Comparison of ENCODE assay signal across 8 cellular contexts in genomic region chr1:225813250-225813964, GRCh38. TPM values are rescaled to one million over a fixed set of nuclear protein-coding genes. Genes with fewer than 3 reads are reported as not detected.
DNase-seq lines count a peak whose midpoint lies in the region; ATAC-seq and TF ChIP-seq lines count a peak whose summit lies in the region.

No MANE protein-coding gene starts in this region.

- CTCF ChIA-PET in Caco-2 (lab: Charles Lee): interaction anchor here (0.6 to 1.8 kb wide), 7 partner anchors 12 to 372 kb away, joined by 3 to 23 read pairs (median 5); partner anchors contain the start of genes SRP9 and TMEM63A
- CTCF ChIA-PET in activated CD4-positive, alpha-beta memory T cell treated with anti-CD3 and anti-CD28 coated beads for 36 hours (lab: Charles Lee): interaction anchor here (0.5 to 1.6 kb wide), 2 partner anchors 325 to 339 kb away, joined by 3 to 4 read pairs; no protein-coding TSS in a partner anchor

- H3K9me3 Mint-ChIP-seq in Caco-2 (ENCODE audit: unreplicated experiment): no peaks in the 10 kb centered on the region
- no peaks in the 10 kb centered on the region for H3K9me3 Mint-ChIP-seq in activated CD4-positive, alpha-beta memory T cell treated with anti-CD3 and anti-CD28 coated beads for 36 hours

- H3K27ac ChIP-seq in coronary artery (peak overlapping the region; percentile 50 to 93), mucosa of rectum (ENCODE audit: low read depth in 2 of 2, low read length in 2 of 2) (peak overlapping the region; percentile 86 to 88)

- TF ChIP-seq CTCF in Caco-2 (IDR thresholded peaks at IDR 0.05; ENCODE audit: insufficient read depth in 1 of 2, low read depth in 1 of 2, low read length in 1 of 2, severe bottlenecking in 1 of 2, unreplicated experiment in 1 of 2): no peak
- TF ChIP-seq CTCF in coronary artery (IDR thresholded peaks at IDR 0.05): no peak

- POLR2A ChIA-PET in Caco-2 (lab: Charles Lee): interaction anchor here (0.9 to 1.9 kb wide), 5 partner anchors 36 to 395 kb away, joined by 3 to 23 read pairs (median 7); partner anchors contain the start of genes H3-3A, PYCR2, SRP9 and TMEM63A
- POLR2A ChIA-PET in activated CD4-positive, alpha-beta memory T cell treated with anti-CD3 and anti-CD28 coated beads for 36 hours (lab: Charles Lee): no interaction called here

- H3K4me1 ChIP-seq in Caco-2 (peaks cover 33% of the 10 kb centered on the region), mucosa of rectum (ENCODE audit: control insufficient read depth in 2 of 2, insufficient read depth in 2 of 2, low read length in 2 of 2) (peaks cover 53 to 55% of the 10 kb centered on the region in 2 donors)

- peak overlapping the region; percentile 81 for H3K27ac Mint-ChIP-seq in Caco-2 (ENCODE audit: unreplicated experiment)
- no peak overlapping the region for H3K27ac Mint-ChIP-seq in activated CD4-positive, alpha-beta memory T cell treated with anti-CD3 and anti-CD28 coated beads for 36 hours

- intact Hi-C loops in Caco-2 (cut with micrococcal nuclease; ENCODE audit: unreplicated experiment): loop anchor here (1.0 to 2.0 kb wide), 3 partner anchors 33 to 68 kb away; partner anchors contain the start of gene SRP9
- intact Hi-C loops in activated CD4-positive, alpha-beta memory T cell treated with anti-CD3 and anti-CD28 coated beads for 36 hours (cut with micrococcal nuclease): no loop called here

- H3K9me3 ChIP-seq in Caco-2 (no peaks in the 10 kb centered on the region), mucosa of rectum (ENCODE audit: control insufficient read depth in 2 of 2, low read length in 2 of 2) (no peaks in the 10 kb centered on the region)

- H3K9ac ChIP-seq in mucosa of rectum (ENCODE audit: low read depth in 1 of 2, low read length in 2 of 2): peak overlapping the region; percentile 20 to 26

- H3K36me3 ChIP-seq in Caco-2 (ENCODE audit: control insufficient read depth, insufficient read depth, low read length) (no peaks in the 10 kb centered on the region), mucosa of rectum (ENCODE audit: control insufficient read depth in 2 of 2, insufficient read depth in 2 of 2, low read length in 2 of 2) (no peaks in the 10 kb centered on the region)

- H3K4me1 Mint-ChIP-seq in Caco-2 (ENCODE audit: low read depth, unreplicated experiment): peaks cover 27% of the 10 kb centered on the region
- peaks cover 11% of the 10 kb centered on the region for H3K4me1 Mint-ChIP-seq in activated CD4-positive, alpha-beta memory T cell treated with anti-CD3 and anti-CD28 coated beads for 36 hours (ENCODE audit: low read depth)

- H3K27me3 ChIP-seq in Caco-2 (replicated peaks; ENCODE audit: control insufficient read depth, insufficient read depth, low read length): no peaks in the 10 kb centered on the region
- H3K27me3 ChIP-seq in mucosa of rectum (ENCODE audit: control insufficient read depth in 2 of 2, insufficient read depth in 2 of 2, low read length in 2 of 2): no peaks in the 10 kb centered on the region

- peaks cover 24% of the 10 kb centered on the region for H3K36me3 Mint-ChIP-seq in Caco-2 (ENCODE audit: insufficient read depth, unreplicated experiment)
- H3K36me3 Mint-ChIP-seq in activated CD4-positive, alpha-beta memory T cell treated with anti-CD3 and anti-CD28 coated beads for 36 hours: no peaks in the 10 kb centered on the region

- no TSS peak for BruUV-seq in Caco-2 (replicated peaks; lab: Mats Ljungman, UMichigan)

- H3K27me3 Mint-ChIP-seq in Caco-2 (ENCODE audit: insufficient read depth, unreplicated experiment): no peaks in the 10 kb centered on the region
- peaks cover 2% of the 10 kb centered on the region for H3K27me3 Mint-ChIP-seq in activated CD4-positive, alpha-beta memory T cell treated with anti-CD3 and anti-CD28 coated beads for 36 hours

- H3K4me3 Mint-ChIP-seq in Caco-2 (ENCODE audit: unreplicated experiment): peak overlapping the region; percentile 64
- no peak overlapping the region for H3K4me3 Mint-ChIP-seq in activated CD4-positive, alpha-beta memory T cell treated with anti-CD3 and anti-CD28 coated beads for 36 hours

- no peak for ATAC-seq in HG03342 (IDR thresholded peaks at IDR 0.05; ENCODE audit: unreplicated experiment)

- peak; percentile 94 to 97 for DNase-seq in Caco-2
- DNase-seq in NCI-H2196 (lab: John Stamatoyannopoulos, UW; ENCODE audit: unreplicated experiment): peak; percentile 67
- peak; percentile 78 for DNase-seq in coronary artery (ENCODE audit: low spot score)
- DNase-seq in EL: no peak
- DNase-seq in activated CD4-positive, alpha-beta memory T cell treated with anti-CD3 and anti-CD28 coated beads for 36 hours: no peak
- DNase-seq in NCI-H128 (lab: John Stamatoyannopoulos, UW; ENCODE audit: unreplicated experiment): no peak

- no peak overlapping the region for H3K4me3 ChIP-seq in Caco-2 (ENCODE audit: low read depth, low read length)
- peak overlapping the region; percentile 16 for H3K4me3 ChIP-seq in coronary artery
- peak overlapping the region; percentile 36 to 54 for H3K4me3 ChIP-seq in mucosa of rectum (ENCODE audit: low read length in 2 of 2)

RNA-seq across cellular contexts. Expression of gene EPHX1, which starts 3.5 kb away (rescaled TPM):
- 73.7 and 88.5 TPM in 2 replicates for total RNA-seq in Caco-2 (2022)
- 1 to 10 TPM; 2.6 to 2.8 TPM for total RNA-seq in activated CD4-positive, alpha-beta memory T cell treated with anti-CD3 and anti-CD28 coated beads for 36 hours

RNA-seq across cellular contexts. Expression of gene SRP9, which starts 35.8 kb away (rescaled TPM):
- 261 and 276 TPM in 2 replicates for total RNA-seq in Caco-2 (2022)
- total RNA-seq in activated CD4-positive, alpha-beta memory T cell treated with anti-CD3 and anti-CD28 coated beads for 36 hours: 100 to 1,000 TPM; 294 to 314 TPM

Comparison
In these comparisons a context has a peak if more than half of its experiments do, and no peak if none do; other contexts are left out.
1. DNase-seq: peak in Caco-2 (2 of 2), NCI-H2196 (single experiment) and coronary artery (single experiment); none in EL (single experiment), activated CD4-positive, alpha-beta memory T cell treated with anti-CD3 and anti-CD28 coated beads for 36 hours (single experiment) and NCI-H128 (single experiment).
2. RNA of gene EPHX1, which starts 3.5 kb away (total RNA-seq): 73.7 to 88.5 TPM in Caco-2; 2.6 to 2.8 TPM in activated CD4-positive, alpha-beta memory T cell treated with anti-CD3 and anti-CD28 coated beads for 36 hours; every median in the first group is over 10 times any median in the second.